Comparison of ENCODE assay signal across 35 cellular contexts in the genomic region with DNA sequence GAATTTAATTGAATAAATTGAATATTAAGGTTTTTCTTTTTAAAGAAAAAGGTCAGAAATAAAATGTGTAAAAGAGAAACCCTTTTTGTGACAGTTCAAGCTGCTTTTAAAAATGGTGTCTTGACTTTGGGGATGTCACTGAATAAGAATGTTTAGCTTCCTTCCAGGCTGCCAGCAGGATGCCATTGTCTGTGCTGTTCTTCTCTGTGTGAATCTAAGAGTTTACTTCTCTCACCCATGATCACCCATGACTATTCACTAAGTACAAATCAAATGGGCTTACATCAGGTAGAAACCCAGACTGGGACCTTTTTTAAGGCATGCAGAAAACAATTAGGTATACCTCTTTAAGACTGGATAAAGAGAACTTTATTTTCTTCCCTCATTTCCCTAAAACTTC.
"Had no signal": no experiment of that assay in that cellular context is flagged by ENCODE, and none has a peak within 500 bp of the region (broad histone marks: within the 10 kb centered on the region; RNA-seq: fewer than 3 reads in every experiment).

No MANE protein-coding gene starts in this region.

- H3K36me3 ChIP-seq: pancreas, prostate gland, sigmoid colon, thyroid gland, upper lobe of left lung, WERI-Rb-1 had no signal

- H3K27me3 ChIP-seq: sigmoid colon, thyroid gland, upper lobe of left lung had no signal

- H3K4me3 Mint-ChIP-seq: activated CD4-positive, alpha-beta memory T cell treated with anti-CD3 and anti-CD28 coated beads for 36 hours; activated CD4-positive, alpha-beta T cell treated with anti-CD3 and anti-CD28 coated beads, Interleukin-2, amount 10 ng/mL, durations not matched to agents 24 days and 14 days; activated naive CD8-positive, alpha-beta T cell treated with anti-CD3 and anti-CD28 coated beads, Interleukin-2, amount 50 U/mL, for 24 hours; activated T-helper 1 cell treated with anti-CD3 and anti-CD28 coated beads, Interleukin-12 subunit alpha, Interleukin-12 subunit beta, Interleukin-2, Interleukin-4 antibody, amounts not matched to agents 30 ng/mL and 10 ng/mL and 1 ng/mL, durations not matched to agents 14 hours and 24 hours and 36 hours; effector memory CD8-positive, alpha-beta T cell; mesothelial cell of epicardium; naive B cell; nephron progenitor cell; stimulated activated memory B cell treated with anti-CD40 and anti-IgM and Interleukin-4, amounts not matched to agents 10 μg/mL and 1 μg/mL and 100 μg/mL, for 72 hours; stimulated activated naive CD8-positive, alpha-beta T cell treated with anti-CD3 and anti-CD28 coated beads, Interleukin-15, amount 100 ng/mL, for 72 hours; T-helper 17 cell had no signal

- H3K4me1 Mint-ChIP-seq: activated CD4-positive, alpha-beta T cell treated with anti-CD3 and anti-CD28 coated beads, Interleukin-2, amount 10 ng/mL, durations not matched to agents 24 days and 14 days; activated naive CD8-positive, alpha-beta T cell treated with anti-CD3 and anti-CD28 coated beads, Interleukin-2, amount 50 U/mL, for 24 hours; naive B cell; nephron progenitor cell; stimulated activated memory B cell treated with anti-CD40 and anti-IgM and Interleukin-4, amounts not matched to agents 10 μg/mL and 1 μg/mL and 100 μg/mL, for 72 hours; stimulated activated naive CD8-positive, alpha-beta T cell treated with anti-CD3 and anti-CD28 coated beads, Interleukin-15, amount 100 ng/mL, for 72 hours; T-helper 17 cell had no signal

- H3K36me3 Mint-ChIP-seq: activated CD4-positive, alpha-beta memory T cell treated with anti-CD3 and anti-CD28 coated beads for 36 hours; mesothelial cell of epicardium; naive B cell; stimulated activated memory B cell treated with anti-CD40 and anti-IgM and Interleukin-4, amounts not matched to agents 10 μg/mL and 1 μg/mL and 100 μg/mL, for 72 hours had no signal

- H3K9me3 Mint-ChIP-seq: activated CD4-positive, alpha-beta memory T cell treated with anti-CD3 and anti-CD28 coated beads for 36 hours; activated CD4-positive, alpha-beta T cell treated with anti-CD3 and anti-CD28 coated beads, Interleukin-2, amount 10 ng/mL, durations not matched to agents 24 days and 14 days; activated naive CD8-positive, alpha-beta T cell treated with anti-CD3 and anti-CD28 coated beads, Interleukin-2, amount 50 U/mL, for 24 hours; activated T-helper 1 cell treated with anti-CD3 and anti-CD28 coated beads, Interleukin-12 subunit alpha, Interleukin-12 subunit beta, Interleukin-2, Interleukin-4 antibody, amounts not matched to agents 30 ng/mL and 10 ng/mL and 1 ng/mL, durations not matched to agents 14 hours and 24 hours and 36 hours; effector memory CD8-positive, alpha-beta T cell; mesothelial cell of epicardium; naive B cell; nephron progenitor cell; stimulated activated memory B cell treated with anti-CD40 and anti-IgM and Interleukin-4, amounts not matched to agents 10 μg/mL and 1 μg/mL and 100 μg/mL, for 72 hours; stimulated activated naive CD8-positive, alpha-beta T cell treated with anti-CD3 and anti-CD28 coated beads, Interleukin-15, amount 100 ng/mL, for 72 hours had no signal

- H3K4me1 ChIP-seq: pancreas, prostate gland, sigmoid colon, thyroid gland, upper lobe of left lung had no signal

- H3K27me3 Mint-ChIP-seq: activated CD4-positive, alpha-beta memory T cell treated with anti-CD3 and anti-CD28 coated beads for 36 hours; activated CD4-positive, alpha-beta T cell treated with anti-CD3 and anti-CD28 coated beads, Interleukin-2, amount 10 ng/mL, durations not matched to agents 24 days and 14 days; activated naive CD8-positive, alpha-beta T cell treated with anti-CD3 and anti-CD28 coated beads, Interleukin-2, amount 50 U/mL, for 24 hours; effector memory CD8-positive, alpha-beta T cell; naive B cell; stimulated activated memory B cell treated with anti-CD40 and anti-IgM and Interleukin-4, amounts not matched to agents 10 μg/mL and 1 μg/mL and 100 μg/mL, for 72 hours; stimulated activated naive CD8-positive, alpha-beta T cell treated with anti-CD3 and anti-CD28 coated beads, Interleukin-15, amount 100 ng/mL, for 72 hours; T-helper 17 cell had no signal

- H3K27ac ChIP-seq: pancreas, prostate gland, sigmoid colon, thyroid gland, upper lobe of left lung, WERI-Rb-1 had no signal

- ATAC-seq: activated naive CD8-positive, alpha-beta T cell treated with anti-CD3 and anti-CD28 coated beads, Interleukin-2, amount 50 U/mL, for 24 hours; effector memory CD8-positive, alpha-beta T cell; left cardiac atrium; left ventricle myocardium superior; pancreas; stimulated activated memory B cell treated with anti-CD40 and anti-IgM and Interleukin-4, amounts not matched to agents 10 μg/mL and 1 μg/mL and 100 μg/mL, for 72 hours; stimulated activated naive CD8-positive, alpha-beta T cell treated with anti-CD3 and anti-CD28 coated beads, Interleukin-15, amount 100 ng/mL, for 72 hours; T-helper 17 cell had no signal

- DNase-seq: activated CD4-positive, alpha-beta memory T cell treated with anti-CD3 and anti-CD28 coated beads for 36 hours; activated CD4-positive, alpha-beta T cell treated with anti-CD3 and anti-CD28 coated beads, Interleukin-2, amount 10 ng/mL, durations not matched to agents 24 days and 14 days; activated CD4-positive, CD25-positive, alpha-beta regulatory T cell treated with anti-CD3 and anti-CD28 coated beads, Interleukin-2, amount 50 U/mL, for 72 hours; activated CD8-positive, alpha-beta memory T cell treated with anti-CD3 and anti-CD28 coated beads, Interleukin-2, amount 50 U/mL, for 4 hours; activated gamma-delta T cell treated with Interleukin-2 at 50 U/mL for 16 hours; activated naive CD4-positive, alpha-beta T cell treated with anti-CD3 and anti-CD28 coated beads, Interleukin-2, amount 50 U/mL, for 16 hours; activated naive CD8-positive, alpha-beta T cell treated with anti-CD3 and anti-CD28 coated beads, Interleukin-2, amount 50 U/mL, for 24 hours; activated T-cell treated with anti-CD3 and anti-CD28 coated beads, Interleukin-2, amount 50 U/mL, for 1 hour; amygdala; cortex of kidney; effector memory CD8-positive, alpha-beta T cell; head of caudate nucleus; hippocampal formation; left cardiac atrium; left ventricle myocardium superior; mammary epithelial cell; naive B cell; nephron progenitor cell; nucleus accumbens; pancreas; sigmoid colon; small intestine; stimulated activated CD4-positive, alpha-beta T cell treated with anti-CD3 and anti-CD28 coated beads, Interleukin-4, amount 100 ng/mL, for 4 hours; stimulated activated CD8-positive, alpha-beta memory T cell treated with anti-CD3 and anti-CD28 coated beads, Interleukin-4, amount 100 ng/mL, for 48 hours; stimulated activated naive CD8-positive, alpha-beta T cell treated with anti-CD3 and anti-CD28 coated beads, Interleukin-15, amount 100 ng/mL, for 72 hours; substantia nigra; T-helper 17 cell; T1000; thyroid gland; upper lobe of left lung; WERI-Rb-1 had no signal

- H3K4me3 ChIP-seq: pancreas, prostate gland, sigmoid colon, thyroid gland, upper lobe of left lung had no signal

- H3K27ac Mint-ChIP-seq: activated CD4-positive, alpha-beta memory T cell treated with anti-CD3 and anti-CD28 coated beads for 36 hours; activated CD4-positive, alpha-beta T cell treated with anti-CD3 and anti-CD28 coated beads, Interleukin-2, amount 10 ng/mL, durations not matched to agents 24 days and 14 days; activated naive CD8-positive, alpha-beta T cell treated with anti-CD3 and anti-CD28 coated beads, Interleukin-2, amount 50 U/mL, for 24 hours; activated T-helper 1 cell treated with anti-CD3 and anti-CD28 coated beads, Interleukin-12 subunit alpha, Interleukin-12 subunit beta, Interleukin-2, Interleukin-4 antibody, amounts not matched to agents 30 ng/mL and 10 ng/mL and 1 ng/mL, durations not matched to agents 14 hours and 24 hours and 36 hours; effector memory CD8-positive, alpha-beta T cell; mesothelial cell of epicardium; naive B cell; nephron progenitor cell; stimulated activated memory B cell treated with anti-CD40 and anti-IgM and Interleukin-4, amounts not matched to agents 10 μg/mL and 1 μg/mL and 100 μg/mL, for 72 hours; stimulated activated naive CD8-positive, alpha-beta T cell treated with anti-CD3 and anti-CD28 coated beads, Interleukin-15, amount 100 ng/mL, for 72 hours; T-helper 17 cell had no signal

- H3K9me3 ChIP-seq: pancreas, prostate gland, sigmoid colon, thyroid gland, upper lobe of left lung had no signal
